Comparison of ENCODE assay signal across 26 cellular contexts in genomic region chr4:26484538-26484937, GRCh38. TPM values are rescaled to one million over a fixed set of nuclear protein-coding genes. Genes with fewer than 3 reads are reported as not detected.
DNase-seq lines count a peak whose midpoint lies in the region; ATAC-seq and TF ChIP-seq lines count a peak whose summit lies in the region.
"Had no signal": no experiment of that assay in that cellular context is flagged by ENCODE, and none has a peak within 500 bp of the region (broad histone marks: within the 10 kb centered on the region; RNA-seq: fewer than 3 reads in every experiment).

No MANE protein-coding gene starts in this region.

- TF ChIP-seq RAD21 in IMR-90 (IDR thresholded peaks at IDR 0.05; ENCODE audit: low read length) = no peak

- ATAC-seq in IMR-90 (ENCODE audit: low read depth) = no peak
- ATAC-seq in left lobe of liver = no peak
- ATAC-seq in HG03442 (IDR thresholded peaks at IDR 0.05; ENCODE audit: unreplicated experiment) = no peak
- ATAC-seq: GM23338, PC-3 had no signal

- H3K36me3 ChIP-seq in IMR-90 (ENCODE audit: control insufficient read depth, insufficient read depth, low read length) (no peaks in the 10 kb centered on the region), rectal smooth muscle tissue (ENCODE audit: control insufficient read depth, insufficient read depth, low read length) (no peaks in the 10 kb centered on the region), tibial nerve (no peaks in the 10 kb centered on the region)
- H3K36me3 ChIP-seq: BLaER1 treated with 17β-estradiol and CSF1 and Interleukin-3, amounts not matched to agents 10 nM and 100 nM had no signal

- no peak overlapping the region for H3K4ac ChIP-seq in IMR-90 (ENCODE audit: low read depth, low read length)

- 80% methylated on average over 2 of the region's 7 CpGs; no CpG with 5 or more reads in 1 of the 2 experiments for WGBS in IMR-90 (ENCODE audit: extremely low coverage in 2 of 2, insufficient read length in 1 of 2), 2 experiments
- WGBS in tibial nerve, 2 donors = 78 to 85% methylated on average over 7 of the region's 7 CpGs

- no peak overlapping the region for H3K23ac ChIP-seq in IMR-90 (ENCODE audit: low read depth, low read length)

- intact Hi-C loops in IMR-90 (cut with micrococcal nuclease) = no loop called here

- H4K91ac ChIP-seq in IMR-90 (ENCODE audit: insufficient read depth, low read depth, low read length) = no peak overlapping the region

- H4K20me1 ChIP-seq in IMR-90 (ENCODE audit: insufficient read depth, low read length) = no peaks in the 10 kb centered on the region
- H4K20me1 ChIP-seq: BLaER1 treated with 17β-estradiol and CSF1 and Interleukin-3, amounts not matched to agents 10 nM and 100 nM had no signal

- H3K9me3 ChIP-seq in IMR-90 (ENCODE audit: control insufficient read depth, insufficient read depth, low read length) (no peaks in the 10 kb centered on the region), tibial nerve (no peaks in the 10 kb centered on the region)
- H3K9me3 ChIP-seq: BLaER1 treated with 17β-estradiol and CSF1 and Interleukin-3, amounts not matched to agents 10 nM and 100 nM had no signal

- H2AK5ac ChIP-seq in IMR-90 (ENCODE audit: low read depth, low read length) = no peak overlapping the region

- peak; percentile 28 for DNase-seq in AG09309 (ENCODE audit: low read depth)
- no peak for DNase-seq in IMR-90
- DNase-seq in left lobe of liver (ENCODE audit: low spot score) = peak; percentile 1
- DNase-seq in medulla oblongata (ENCODE audit: extremely low spot score) = no peak
- no peak for DNase-seq in tibial nerve (ENCODE audit: low spot score in 2 of 2)
- no peak for DNase-seq in stimulated activated CD4-positive, alpha-beta T cell treated with anti-CD3 and anti-CD28 coated beads, Interleukin-4, amount 100 ng/mL, for 4 hours
- DNase-seq: AML-193; CD4-positive, alpha-beta T cell; H9; HFFc6; NCI-H1048; NCI-H1694; NCI-H2029 treated with DMSO at 0.1 percent for 48 hours; NCI-H446 treated with DMSO at 0.1 percent for 48 hours; NCI-H526; NCI-H82; NK-92 treated with Interleukin-12 subunit alpha and Interleukin-12 subunit beta, amount 100 ng/mL, for 24 hours; PC-3 had no signal

- peaks cover 16% of the 10 kb centered on the region for H3K27me3 ChIP-seq in IMR-90 (ENCODE audit: control insufficient read depth, insufficient read depth, low read length)
- H3K27me3 ChIP-seq in rectal smooth muscle tissue (ENCODE audit: control insufficient read depth, insufficient read depth, low read length) = no peaks in the 10 kb centered on the region
- no peaks in the 10 kb centered on the region for H3K27me3 ChIP-seq in tibial nerve
- H3K27me3 ChIP-seq: BLaER1 treated with 17β-estradiol and CSF1 and Interleukin-3, amounts not matched to agents 10 nM and 100 nM had no signal

- TF ChIP-seq CTCF in AG09309 (IDR thresholded peaks at IDR 0.05; ENCODE audit: control insufficient read depth, insufficient read depth, low read depth, low read length, missing control alignments) (no peak), IMR-90 (conservative IDR thresholded peaks at IDR 0.05; ENCODE audit: low read depth, low read length) (no peak), tibial nerve (IDR thresholded peaks at IDR 0.05) (no peak)

- dilution Hi-C loops in IMR-90 (cut with HindIII; ENCODE audit: low sequenced_read_pairs, unreplicated experiment) = no loop called here

- CTCF ChIA-PET in IMR-90 (lab: Yijun Ruan, JAX) = no interaction called here

- no peaks in the 10 kb centered on the region for H3K9me1 ChIP-seq in IMR-90 (ENCODE audit: insufficient read depth, low read length)

- no peak overlapping the region for H2AFZ ChIP-seq in IMR-90 (replicated peaks; ENCODE audit: low read length, poor library complexity)

- H2BK20ac ChIP-seq in IMR-90 (ENCODE audit: low read depth, low read length) = no peak overlapping the region

- no peak overlapping the region for H2BK120ac ChIP-seq in IMR-90 (ENCODE audit: low read depth, low read length)

- H4K8ac ChIP-seq in IMR-90 (ENCODE audit: low read depth in 2 of 2, low read length in 2 of 2) = no peak overlapping the region

- no peak overlapping the region for H2BK5ac ChIP-seq in IMR-90 (ENCODE audit: low read depth, low read length, poor library complexity, severe bottlenecking)

- H3K4me3 ChIP-seq in AG09309 (ENCODE audit: control insufficient read depth, low read depth, low read length) (no peak overlapping the region), IMR-90 (ENCODE audit: insufficient read depth, low read depth, low read length) (no peak overlapping the region), rectal smooth muscle tissue (ENCODE audit: low read length) (no peak overlapping the region), tibial nerve (no peak overlapping the region)
- H3K4me3 ChIP-seq: BLaER1 treated with 17β-estradiol and CSF1 and Interleukin-3, amounts not matched to agents 10 nM and 100 nM; GM23338 had no signal

- H3K56ac ChIP-seq in IMR-90 (ENCODE audit: extremely low read depth, insufficient read depth, low read length) = no peak overlapping the region

- H2AK9ac ChIP-seq in IMR-90 (replicated peaks; ENCODE audit: low read depth, low read length, poor library complexity) = no peak overlapping the region

- no peak overlapping the region for H3K14ac ChIP-seq in IMR-90 (replicated peaks; ENCODE audit: low read depth, low read length)

- TF ChIP-seq POLR2A in IMR-90 (IDR thresholded peaks at IDR 0.05; ENCODE audit: low read depth, low read length) = no peak
- TF ChIP-seq POLR2A in tibial nerve (IDR thresholded peaks at IDR 0.05) = no peak

- H3K4me2 ChIP-seq in IMR-90 (ENCODE audit: low read depth, low read length) = no peak overlapping the region
- H3K4me2 ChIP-seq: BLaER1 treated with 17β-estradiol and CSF1 and Interleukin-3, amounts not matched to agents 10 nM and 100 nM; GM23338; KMS-11 had no signal

- H3K4me1 ChIP-seq in IMR-90 (ENCODE audit: control insufficient read depth, insufficient read depth, low read length) (peaks cover 4% of the 10 kb centered on the region), rectal smooth muscle tissue (ENCODE audit: control insufficient read depth, insufficient read depth, low read length) (peaks cover 6% of the 10 kb centered on the region), tibial nerve (no peaks in the 10 kb centered on the region)
- H3K4me1 ChIP-seq: BLaER1 treated with 17β-estradiol and CSF1 and Interleukin-3, amounts not matched to agents 10 nM and 100 nM had no signal

- no peaks in the 10 kb centered on the region for H3K79me1 ChIP-seq in IMR-90 (ENCODE audit: low read depth in 1 of 2, low read length in 2 of 2)

- TF ChIP-seq EP300 in tibial nerve (IDR thresholded peaks at IDR 0.05) = no peak

- BruUV-seq in IMR-90 (replicated peaks; lab: Mats Ljungman, UMichigan) = no TSS peak

- no peak overlapping the region for H3K27ac ChIP-seq in IMR-90 (ENCODE audit: insufficient read depth, low read length)
- peak overlapping the region; percentile 0 for H3K27ac ChIP-seq in rectal smooth muscle tissue (ENCODE audit: low read depth, low read length)
- H3K27ac ChIP-seq in tibial nerve = no peak overlapping the region
- H3K27ac ChIP-seq: BLaER1 treated with 17β-estradiol and CSF1 and Interleukin-3, amounts not matched to agents 10 nM and 100 nM; KMS-11 had no signal

- H3K9ac ChIP-seq in IMR-90 (ENCODE audit: low read depth, low read length) (no peak overlapping the region), rectal smooth muscle tissue (ENCODE audit: low read length) (no peak overlapping the region)
- H3K9ac ChIP-seq: BLaER1 treated with 17β-estradiol and CSF1 and Interleukin-3, amounts not matched to agents 10 nM and 100 nM; KMS-11 had no signal

- H4K5ac ChIP-seq in IMR-90 (ENCODE audit: low read depth, low read length) = no peak overlapping the region

- H2BK15ac ChIP-seq in IMR-90 (ENCODE audit: low read depth, low read length) = no peak overlapping the region

- POLR2A ChIA-PET in IMR-90 (lab: Charles Lee; ENCODE audit: unreplicated experiment) = no interaction called here

- in situ Hi-C loops in IMR-90 (cut with MboI; ENCODE audit: low sequenced_read_pairs) = no loop called here

- H3K18ac ChIP-seq in IMR-90 (ENCODE audit: low read depth, low read length) = peak overlapping the region; percentile 29; the same call in 1 of the 2 replicates

TF ChIP-seq in IMR-90, 13 proteins besides CTCF, POLR2A, EP300 and RAD21:
- TF ChIP-seq, protein P1, sequence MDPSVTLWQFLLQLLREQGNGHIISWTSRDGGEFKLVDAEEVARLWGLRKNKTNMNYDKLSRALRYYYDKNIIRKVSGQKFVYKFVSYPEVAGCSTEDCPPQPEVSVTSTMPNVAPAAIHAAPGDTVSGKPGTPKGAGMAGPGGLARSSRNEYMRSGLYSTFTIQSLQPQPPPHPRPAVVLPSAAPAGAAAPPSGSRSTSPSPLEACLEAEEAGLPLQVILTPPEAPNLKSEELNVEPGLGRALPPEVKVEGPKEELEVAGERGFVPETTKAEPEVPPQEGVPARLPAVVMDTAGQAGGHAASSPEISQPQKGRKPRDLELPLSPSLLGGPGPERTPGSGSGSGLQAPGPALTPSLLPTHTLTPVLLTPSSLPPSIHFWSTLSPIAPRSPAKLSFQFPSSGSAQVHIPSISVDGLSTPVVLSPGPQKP (IDR thresholded peaks at IDR 0.05; ENCODE audit: borderline replicate concordance, low read depth, low read length) = no peak
- TF ChIP-seq SMC3 (IDR thresholded peaks at IDR 0.05; ENCODE audit: low read depth, low read length) = no peak
- TF ChIP-seq MAZ (IDR thresholded peaks at IDR 0.05; ENCODE audit: borderline replicate concordance, low read depth, low read length) = no peak
- no peak for TF ChIP-seq FOS (IDR thresholded peaks at IDR 0.05; ENCODE audit: low read depth, low read length)
- TF ChIP-seq NFE2L2 (IDR thresholded peaks at IDR 0.05; ENCODE audit: low read depth, low read length) = no peak
- no peak for TF ChIP-seq RFX5 (IDR thresholded peaks at IDR 0.05; ENCODE audit: low read depth, low read length)
- no peak for TF ChIP-seq MXI1 (IDR thresholded peaks at IDR 0.05; ENCODE audit: borderline replicate concordance, low read depth, low read length)
- no peak for TF ChIP-seq RCOR1 (IDR thresholded peaks at IDR 0.05; ENCODE audit: insufficient replicate concordance, low read length)
- no peak for TF ChIP-seq MAFK (IDR thresholded peaks at IDR 0.05; ENCODE audit: low read depth, low read length)
- TF ChIP-seq BHLHE40 (IDR thresholded peaks at IDR 0.05; ENCODE audit: low read depth, low read length) = no peak
- no peak for TF ChIP-seq CEBPB (IDR thresholded peaks at IDR 0.05; ENCODE audit: low read depth, low read length)

RNA-seq across cellular contexts. Expression of gene CCKAR, which starts 5.7 kb away (rescaled TPM):
- total RNA-seq in IMR-90 (2012; rRNA removed) (not detected in 2 replicates), left lobe of liver (not detected), tibial nerve (not detected)
- polyA plus RNA-seq in IMR-90 (2012; rRNA removed) = not detected in 2 replicates
- polyA plus RNA-seq in IMR-90 (2012; cell fraction: cytosol; rRNA removed) = not detected in 2 replicates
- polyA plus RNA-seq in IMR-90 (2012; cell fraction: nucleus; rRNA removed; ENCODE audit: low replicate concordance) = not detected in 2 replicates
- total RNA-seq: A172; CD4-positive, alpha-beta T cell; G401; GM23338; H9; HFFc6; PC-3 had no signal
- polyA plus RNA-seq: GM23338, IgD-negative memory B cell had no signal

Comparison
In these comparisons a context has a peak if more than half of its experiments do, and no peak if none do; other contexts are left out.
1. DNase-seq: peak in AG09309 (single experiment) and left lobe of liver (single experiment); none in IMR-90 (single experiment), medulla oblongata (single experiment), tibial nerve (0 of 2) and stimulated activated CD4-positive, alpha-beta T cell treated with anti-CD3 and anti-CD28 coated beads, Interleukin-4, amount 100 ng/mL, for 4 hours (0 of 2).